Comparison of ENCODE assay signal across 23 cellular contexts in the genomic region with DNA sequence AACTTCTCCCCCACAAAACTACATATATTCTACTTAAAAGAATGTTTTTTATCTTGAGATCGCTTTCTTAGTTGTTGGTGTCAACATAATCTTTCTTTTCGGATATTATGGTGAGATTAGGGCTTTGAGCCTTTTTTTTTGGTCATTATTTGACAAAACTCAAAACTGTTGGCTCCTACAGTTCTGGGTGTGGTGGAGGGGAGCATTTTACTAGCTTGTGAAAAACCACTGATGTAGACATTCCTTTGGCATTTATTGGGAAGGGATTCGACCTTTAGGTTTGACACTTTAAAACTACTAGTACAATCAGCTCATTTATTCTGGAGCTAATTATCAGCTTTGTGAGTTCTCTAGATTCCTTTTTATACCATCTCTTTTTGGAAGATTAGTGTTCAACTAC. TPM values are rescaled to one million over a fixed set of nuclear protein-coding genes. Genes with fewer than 3 reads are reported as not detected.
DNase-seq lines count a peak whose midpoint lies in the region; ATAC-seq, FAIRE-seq and TF ChIP-seq lines count a peak whose summit lies in the region.
"Had no signal": no experiment of that assay in that cellular context is flagged by ENCODE, and none has a peak within 500 bp of the region (broad histone marks: within the 10 kb centered on the region; RNA-seq: fewer than 3 reads in every experiment).

No MANE protein-coding gene starts in this region.

- intact Hi-C loops in left colon (cut with DNase I, micrococcal nuclease), result no loop called here
- intact Hi-C loops in left lung (cut with DNase I), result no loop called here

- DNase-seq in LoVo (ENCODE audit: low spot score), result peak; percentile 26
- peak; percentile 59 for DNase-seq in fibroblast of villous mesenchyme (ENCODE audit: low read depth)
- DNase-seq in H54 (ENCODE audit: insufficient read length, low spot score), result no peak
- DNase-seq in left colon, result no peak
- DNase-seq in left lung, result no peak
- DNase-seq: 8988T; ACHN; AML-193; BE2C; CD4-positive, alpha-beta T cell; CD8-positive, alpha-beta memory T cell; DMS 273 treated with DMSO at 0.1 percent for 48 hours; DMS79; EL had no signal

- FAIRE-seq in G401.6 (lab: Jason Lieb, UNC) (peak; percentile 99), H54 (lab: Jason Lieb, UNC) (no peak)
- FAIRE-seq: A549, D721Med, GM12892, GM19239 had no signal

- no peaks in the 10 kb centered on the region for H3K27me3 ChIP-seq in left lung
- H3K27me3 ChIP-seq: BLaER1 treated with 17β-estradiol and CSF1 and Interleukin-3, amounts not matched to agents 10 nM and 100 nM had no signal

- no peaks in the 10 kb centered on the region for H3K9me3 ChIP-seq in left lung
- H3K9me3 ChIP-seq: A549; BE2C; BLaER1 treated with 17β-estradiol and CSF1 and Interleukin-3, amounts not matched to agents 10 nM and 100 nM; HAP-1 had no signal

- ATAC-seq in GM18517 (IDR thresholded peaks at IDR 0.05; ENCODE audit: unreplicated experiment) (no peak), left colon (no peak), left lung (no peak)
- ATAC-seq: A549, GM23338 had no signal

- H3K4me3 ChIP-seq in fibroblast of villous mesenchyme (ENCODE audit: low read depth, low read length) (no peak overlapping the region), left lung (no peak overlapping the region)
- H3K4me3 ChIP-seq: A549; BLaER1 treated with 17β-estradiol and CSF1 and Interleukin-3, amounts not matched to agents 10 nM and 100 nM; GM23338; HAP-1 had no signal

- H3K27ac ChIP-seq in left lung, result no peak overlapping the region
- H3K27ac ChIP-seq: A549; BLaER1 treated with 17β-estradiol and CSF1 and Interleukin-3, amounts not matched to agents 10 nM and 100 nM had no signal

- no peaks in the 10 kb centered on the region for H3K36me3 ChIP-seq in left lung
- H3K36me3 ChIP-seq: BE2C; BLaER1 treated with 17β-estradiol and CSF1 and Interleukin-3, amounts not matched to agents 10 nM and 100 nM; HAP-1 had no signal

- H3K4me1 ChIP-seq in left lung, result peaks cover 0 to 11% of the 10 kb centered on the region in 2 donors

- TF ChIP-seq POLR2A in H54 (IDR thresholded peaks at IDR 0.05; ENCODE audit: low read depth, low read length), result no peak

- no peak for TF ChIP-seq CTCF in fibroblast of villous mesenchyme (IDR thresholded peaks at IDR 0.05; ENCODE audit: insufficient read depth, low read depth, low read length)
- no peak for TF ChIP-seq CTCF in left lung (IDR thresholded peaks at IDR 0.05)

RNA-seq across cellular contexts. Expression of a gene that starts 24.4 kb away (rescaled TPM):
- total RNA-seq in fibroblast of villous mesenchyme (89.2 and 111 TPM in 2 replicates), left colon (10 to 100 TPM in 1 of 2 donors, 1 to 10 TPM in 1; 5.7 to 20.4 TPM), left lung (10 to 100 TPM; 48.4 to 50.5 TPM)
- total RNA-seq: CD8-positive, alpha-beta memory T cell had no signal

Comparison
In these comparisons a context has a peak if more than half of its experiments do, and no peak if none do; other contexts are left out.
1. DNase-seq: peak in LoVo (single experiment) and fibroblast of villous mesenchyme (single experiment); none in H54 (single experiment), left colon (0 of 2) and left lung (0 of 2).